ENCODE assay signal across 36 cellular contexts in the genomic region with DNA sequence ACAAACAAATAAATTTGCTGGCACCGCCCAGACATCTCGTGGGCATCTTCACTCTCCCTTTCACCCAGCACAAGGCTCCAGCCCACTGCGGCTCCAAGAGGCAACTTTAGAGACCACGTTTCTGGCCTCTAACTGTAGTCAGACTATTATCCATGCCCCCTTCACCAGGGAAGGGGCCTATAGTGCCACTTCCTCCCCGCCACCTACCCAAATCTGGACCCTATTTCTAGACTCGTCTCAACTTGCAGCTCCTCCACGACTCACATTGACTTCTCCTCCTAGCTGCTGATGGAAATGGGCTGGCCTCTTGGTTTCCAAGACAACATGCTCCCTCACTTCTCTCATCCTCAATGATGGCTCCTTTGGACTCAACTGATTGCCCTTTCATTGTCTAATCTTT. TPM values are rescaled to one million over a fixed set of nuclear protein-coding genes. Genes with fewer than 3 reads are reported as not detected.
"Had no signal": no experiment of that assay in that cellular context is flagged by ENCODE, and none has a peak within 500 bp of the region (broad histone marks: within the 10 kb centered on the region; RNA-seq: fewer than 3 reads in every experiment).

No MANE protein-coding gene starts in this region.

- H3K27me3 Mint-ChIP-seq: activated CD8-positive, alpha-beta T cell treated with anti-CD3 and anti-CD28 coated beads for 36 hours; activated naive CD8-positive, alpha-beta T cell had no signal

- H3K4me3 Mint-ChIP-seq: activated B cell treated with CpG ODN at 0.5 μM for 24 hours; activated CD8-positive, alpha-beta T cell treated with anti-CD3 and anti-CD28 coated beads for 36 hours; activated naive CD8-positive, alpha-beta T cell; activated T-cell treated with anti-CD3 and anti-CD28 coated beads, Interleukin-2, amount 50 U/mL, for 4 hours; activated T-helper 17 cell treated with anti-CD3 and anti-CD28 coated beads, Interleukin-2, amount 50 U/mL, for 72 hours; brain had no signal

- H3K4me3 ChIP-seq: ascending aorta, breast epithelium, cardiac muscle cell, colonic mucosa, esophagus squamous epithelium had no signal

- H3K4me1 ChIP-seq: ascending aorta, breast epithelium, colonic mucosa had no signal

- DNase-seq: activated B cell treated with CpG ODN at 0.5 μM for 24 hours; activated CD4-positive, alpha-beta T cell treated with anti-CD3 and anti-CD28 coated beads for 48 hours; activated CD4-positive, alpha-beta T cell treated with anti-CD3 and anti-CD28 coated beads, Interleukin-2, amount 50 U/mL, for 1 hour; activated CD4-positive, alpha-beta T cell treated with anti-CD3 and anti-CD28 coated beads, Interleukin-2, amount 50 U/mL, for 48 hours; activated CD8-positive, alpha-beta memory T cell treated with anti-CD3 and anti-CD28 coated beads for 24 hours; activated CD8-positive, alpha-beta T cell treated with anti-CD3 and anti-CD28 coated beads for 36 hours; activated effector memory CD4-positive, alpha-beta T cell treated with Interleukin-2 at 50 U/mL for 16 hours; activated gamma-delta T cell treated with Interleukin-2 at 50 U/mL for 16 hours; activated naive CD4-positive, alpha-beta T cell treated with anti-CD3 and anti-CD28 coated beads, Interleukin-2, amount 50 U/mL, for 16 hours; activated naive CD4-positive, alpha-beta T cell treated with Interleukin-2 at 50 U/mL for 16 hours; activated T-cell treated with anti-CD3 and anti-CD28 coated beads, Interleukin-2, amount 50 U/mL, for 4 hours; central memory CD4-positive, alpha-beta T cell; cerebellar nuclear complex; colonic mucosa; effector CD8-positive, alpha-beta T cell; esophagus squamous epithelium; head of caudate nucleus; T1000; WERI-Rb-1 had no signal

- FAIRE-seq: endometrium, endothelial cell of umbilical vein, frontal cortex had no signal

- H3K27me3 ChIP-seq: ascending aorta, breast epithelium, colonic mucosa had no signal

- ATAC-seq: activated CD4-positive, CD25-positive, alpha-beta regulatory T cell treated with anti-CD3 and anti-CD28 coated beads, Interleukin-2, amount 50 U/mL, for 24 hours; activated CD8-positive, alpha-beta T cell treated with anti-CD3 and anti-CD28 coated beads for 36 hours; activated T-cell treated with anti-CD3 and anti-CD28 coated beads, Interleukin-2, amount 50 U/mL, for 4 hours; activated T-helper 17 cell treated with anti-CD3 and anti-CD28 coated beads, Interleukin-2, amount 50 U/mL, for 72 hours had no signal

- H3K27ac ChIP-seq: ascending aorta, breast epithelium, cardiac muscle cell, colonic mucosa, epithelial cell of prostate, esophagus squamous epithelium, WERI-Rb-1 had no signal

- H3K9me3 Mint-ChIP-seq: activated B cell treated with CpG ODN at 0.5 μM for 24 hours; activated CD8-positive, alpha-beta T cell treated with anti-CD3 and anti-CD28 coated beads for 36 hours; activated T-cell treated with anti-CD3 and anti-CD28 coated beads, Interleukin-2, amount 50 U/mL, for 4 hours; activated T-helper 17 cell treated with anti-CD3 and anti-CD28 coated beads, Interleukin-2, amount 50 U/mL, for 72 hours had no signal

- H3K36me3 ChIP-seq: ascending aorta, breast epithelium, cardiac muscle cell, colonic mucosa, esophagus squamous epithelium, WERI-Rb-1 had no signal

- H3K9me3 ChIP-seq: ascending aorta, breast epithelium, colonic mucosa, esophagus squamous epithelium had no signal

- H3K27ac Mint-ChIP-seq: activated B cell treated with CpG ODN at 0.5 μM for 24 hours; activated CD8-positive, alpha-beta T cell treated with anti-CD3 and anti-CD28 coated beads for 36 hours; activated naive CD8-positive, alpha-beta T cell; activated T-helper 17 cell treated with anti-CD3 and anti-CD28 coated beads, Interleukin-2, amount 50 U/mL, for 72 hours; brain had no signal

- H3K4me1 Mint-ChIP-seq: activated B cell treated with CpG ODN at 0.5 μM for 24 hours; activated T-helper 17 cell treated with anti-CD3 and anti-CD28 coated beads, Interleukin-2, amount 50 U/mL, for 72 hours had no signal

- H3K36me3 Mint-ChIP-seq: activated naive CD8-positive, alpha-beta T cell; brain had no signal

RNA-seq across cellular contexts. Expression of a gene that starts 12.3 kb away (rescaled TPM):
- total RNA-seq: activated B cell treated with CpG ODN at 0.5 μM for 24 hours; activated CD8-positive, alpha-beta T cell treated with anti-CD3 and anti-CD28 coated beads for 36 hours; activated T-helper 17 cell treated with anti-CD3 and anti-CD28 coated beads, Interleukin-2, amount 50 U/mL, for 72 hours; ascending aorta; breast epithelium; cardiac muscle cell; dermis microvascular lymphatic vessel endothelial cell; endothelial cell of umbilical vein; fibroblast of lung; fibroblast of villous mesenchyme had no signal
- polyA plus RNA-seq: cardiac muscle cell, endothelial cell of umbilical vein, fibroblast of lung had no signal

RNA-seq across cellular contexts. Expression of a gene that starts 15.9 kb away (rescaled TPM):
- total RNA-seq: activated B cell treated with CpG ODN at 0.5 μM for 24 hours; activated CD8-positive, alpha-beta T cell treated with anti-CD3 and anti-CD28 coated beads for 36 hours; activated T-cell treated with anti-CD3 and anti-CD28 coated beads, Interleukin-2, amount 50 U/mL, for 4 hours; activated T-helper 17 cell treated with anti-CD3 and anti-CD28 coated beads, Interleukin-2, amount 50 U/mL, for 72 hours; ascending aorta; breast epithelium; cardiac muscle cell; colonic mucosa; dermis microvascular lymphatic vessel endothelial cell; endothelial cell of umbilical vein; fibroblast of lung; fibroblast of villous mesenchyme; frontal cortex had no signal
- polyA plus RNA-seq: cardiac muscle cell, endothelial cell of umbilical vein, fibroblast of lung had no signal

RNA-seq across cellular contexts. Expression of a gene that starts 35.4 kb away (rescaled TPM):
- total RNA-seq: activated B cell treated with CpG ODN at 0.5 μM for 24 hours; activated CD8-positive, alpha-beta T cell treated with anti-CD3 and anti-CD28 coated beads for 36 hours; activated T-cell treated with anti-CD3 and anti-CD28 coated beads, Interleukin-2, amount 50 U/mL, for 4 hours; activated T-helper 17 cell treated with anti-CD3 and anti-CD28 coated beads, Interleukin-2, amount 50 U/mL, for 72 hours; ascending aorta; cardiac muscle cell; colonic mucosa; dermis microvascular lymphatic vessel endothelial cell; endothelial cell of umbilical vein; esophagus squamous epithelium; fibroblast of lung; fibroblast of villous mesenchyme; frontal cortex; T-helper 1 cell treated with Interleukin-12 subunit alpha and Interleukin-12 subunit beta and Interleukin-4 antibody, amounts not matched to agents 30 ng/mL and 1 ng/mL, for 36 hours; T-helper 2 cell treated with Interferon-gamma antibody and Interleukin-4, amounts not matched to agents 100 ng/mL and 5 ng/mL, for 36 hours had no signal
- polyA plus RNA-seq: cardiac muscle cell, endothelial cell of umbilical vein, fibroblast of lung had no signal

RNA-seq across cellular contexts. Expression of a gene that starts 49.6 kb away (rescaled TPM):
- total RNA-seq: activated B cell treated with CpG ODN at 0.5 μM for 24 hours; activated T-helper 17 cell treated with anti-CD3 and anti-CD28 coated beads, Interleukin-2, amount 50 U/mL, for 72 hours; ascending aorta; breast epithelium; cardiac muscle cell; colonic mucosa; dermis microvascular lymphatic vessel endothelial cell; endothelial cell of umbilical vein; fibroblast of lung; fibroblast of villous mesenchyme; frontal cortex had no signal
- polyA plus RNA-seq: cardiac muscle cell, endothelial cell of umbilical vein, esophagus, fibroblast of lung had no signal
